ENCODE assay signal across 25 cellular contexts in genomic region chr1:74245168-74245753, GRCh38. TPM values are rescaled to one million over a fixed set of nuclear protein-coding genes. Genes with fewer than 3 reads are reported as not detected.
A peak's percentile ranks its signal among the peaks of the same experiment; 100 is the strongest.
DNase-seq lines count a peak whose midpoint lies in the region; ATAC-seq and TF ChIP-seq lines count a peak whose summit lies in the region.
"Had no signal": no experiment of that assay in that cellular context is flagged by ENCODE, and none has a peak within 500 bp of the region (broad histone marks: within the 10 kb centered on the region; RNA-seq: fewer than 3 reads in every experiment).

No MANE protein-coding gene starts in this region.

- DNase-seq in H7 (peak; percentile 67), NCI-H146 treated with DMSO at 0.1 percent for 48 hours (lab: John Stamatoyannopoulos, UW; ENCODE audit: unreplicated experiment) (peak; percentile 33), endodermal cell (peak; percentile 90), mesendoderm (peak; percentile 97), upper lobe of left lung (no peak), NCI-H524 treated with DMSO at 0.1 percent for 48 hours (lab: John Stamatoyannopoulos, UW) (no peak)
- no peak for DNase-seq in activated CD4-positive, alpha-beta T cell treated with anti-CD3 and anti-CD28 coated beads for 1 hour
- DNase-seq: activated naive CD8-positive, alpha-beta T cell treated with anti-CD3 and anti-CD28 coated beads, Interleukin-2, amount 10 ng/mL, durations not matched to agents 7 days and 5 days; body of pancreas; C1 segment of cervical spinal cord; EL; left lung; NCI-H2029 treated with DMSO at 0.1 percent for 48 hours; NCI-H510A; substantia nigra; uterus had no signal

- H4K5ac ChIP-seq in mesendoderm (ENCODE audit: low read length), result no peak overlapping the region

- H3K4me3 ChIP-seq in H7 (ENCODE audit: insufficient read depth, low read depth, low read length) (no peak overlapping the region), endodermal cell (ENCODE audit: low read length) (peak overlapping the region; percentile 43), mesendoderm (ENCODE audit: low read length) (no peak overlapping the region), upper lobe of left lung (no peak overlapping the region)
- H3K4me3 ChIP-seq: body of pancreas, left lung, prostate gland, SK-N-MC, uterus had no signal

- H3K27ac Mint-ChIP-seq in endodermal cell, result peak overlapping the region; percentile 86
- H3K27ac Mint-ChIP-seq: activated naive CD8-positive, alpha-beta T cell treated with anti-CD3 and anti-CD28 coated beads, Interleukin-2, amount 10 ng/mL, durations not matched to agents 7 days and 5 days; activated T-helper 2 cell treated with anti-CD3 and anti-CD28 coated beads, Interferon-gamma antibody, Interleukin-2, Interleukin-4, amounts not matched to agents 10 μg/mL and 5 μg/mL and 100 μg/mL, durations not matched to agents 14 hours and 24 hours and 36 hours; T-helper 2 cell treated with Interferon-gamma antibody and Interleukin-4, amounts not matched to agents 5 μg/mL and 100 μg/mL, for 36 hours had no signal

- no peak overlapping the region for H3K23ac ChIP-seq in mesendoderm (ENCODE audit: low read length)

- H2BK5ac ChIP-seq in mesendoderm (ENCODE audit: low read length), result no peak overlapping the region

- H3K18ac ChIP-seq in mesendoderm (ENCODE audit: low read length), result no peak overlapping the region

- peaks cover 26% of the 10 kb centered on the region for H3K4me1 Mint-ChIP-seq in endodermal cell
- H3K4me1 Mint-ChIP-seq: activated naive CD8-positive, alpha-beta T cell treated with anti-CD3 and anti-CD28 coated beads, Interleukin-2, amount 10 ng/mL, durations not matched to agents 7 days and 5 days had no signal

- peaks cover 25% of the 10 kb centered on the region for H3K9me3 Mint-ChIP-seq in endodermal cell
- H3K9me3 Mint-ChIP-seq: activated T-helper 2 cell treated with anti-CD3 and anti-CD28 coated beads, Interferon-gamma antibody, Interleukin-2, Interleukin-4, amounts not matched to agents 10 μg/mL and 5 μg/mL and 100 μg/mL, durations not matched to agents 14 hours and 24 hours and 36 hours; T-helper 2 cell treated with Interferon-gamma antibody and Interleukin-4, amounts not matched to agents 5 μg/mL and 100 μg/mL, for 36 hours had no signal

- no peak for TF ChIP-seq EP300 in upper lobe of left lung (IDR thresholded peaks at IDR 0.05)

- no peaks in the 10 kb centered on the region for H3K79me1 ChIP-seq in mesendoderm (ENCODE audit: low read length)

- peaks cover 6% of the 10 kb centered on the region for H3K27me3 ChIP-seq in H7 (ENCODE audit: control insufficient read depth, insufficient read depth, low read length)
- no peaks in the 10 kb centered on the region for H3K27me3 ChIP-seq in endodermal cell (ENCODE audit: control insufficient read depth, insufficient read depth, low read length, poor library complexity, severe bottlenecking)
- no peaks in the 10 kb centered on the region for H3K27me3 ChIP-seq in mesendoderm (ENCODE audit: insufficient read depth, low read length, poor library complexity)
- no peaks in the 10 kb centered on the region for H3K27me3 ChIP-seq in upper lobe of left lung
- H3K27me3 ChIP-seq: body of pancreas, left lung, uterus had no signal

- no peak overlapping the region for H2BK15ac ChIP-seq in mesendoderm (replicated peaks; ENCODE audit: low read depth)

- H3K4me3 Mint-ChIP-seq in endodermal cell, result peak overlapping the region; percentile 9
- H3K4me3 Mint-ChIP-seq: activated naive CD8-positive, alpha-beta T cell treated with anti-CD3 and anti-CD28 coated beads, Interleukin-2, amount 10 ng/mL, durations not matched to agents 7 days and 5 days; T-helper 2 cell treated with Interferon-gamma antibody and Interleukin-4, amounts not matched to agents 5 μg/mL and 100 μg/mL, for 36 hours had no signal

- H3K36me3 Mint-ChIP-seq in endodermal cell (ENCODE audit: low read depth), result no peaks in the 10 kb centered on the region
- H3K36me3 Mint-ChIP-seq: activated naive CD8-positive, alpha-beta T cell treated with anti-CD3 and anti-CD28 coated beads, Interleukin-2, amount 10 ng/mL, durations not matched to agents 7 days and 5 days had no signal

- H3K36me3 ChIP-seq in H7 (replicated peaks; ENCODE audit: control insufficient read depth, insufficient read depth, low read length) (no peaks in the 10 kb centered on the region), endodermal cell (ENCODE audit: control insufficient read depth, insufficient read depth, low read length) (no peaks in the 10 kb centered on the region), mesendoderm (ENCODE audit: control insufficient read depth, insufficient read depth, low read length) (no peaks in the 10 kb centered on the region), upper lobe of left lung (no peaks in the 10 kb centered on the region)
- H3K36me3 ChIP-seq: left lung, prostate gland, uterus had no signal

- H3K27me3 Mint-ChIP-seq in endodermal cell (ENCODE audit: insufficient read depth), result peaks cover 22% of the 10 kb centered on the region
- H3K27me3 Mint-ChIP-seq: activated naive CD8-positive, alpha-beta T cell treated with anti-CD3 and anti-CD28 coated beads, Interleukin-2, amount 10 ng/mL, durations not matched to agents 7 days and 5 days had no signal

- H4K8ac ChIP-seq in mesendoderm (ENCODE audit: low read depth, low read length), result no peak overlapping the region

- peaks cover 22% of the 10 kb centered on the region for H3K9me3 ChIP-seq in endodermal cell (ENCODE audit: control insufficient read depth, low read length)
- peaks cover 0 to 8% (median 0%) of the 10 kb centered on the region in 4 donors for H3K9me3 ChIP-seq in upper lobe of left lung
- H3K9me3 ChIP-seq: body of pancreas, prostate gland, uterus had no signal

- no peak overlapping the region for H2AK5ac ChIP-seq in mesendoderm (ENCODE audit: low read length)

- no peak for TF ChIP-seq POLR2A in upper lobe of left lung (IDR thresholded peaks at IDR 0.05)

- 0% methylated on average over 2 of the region's 2 CpGs; no CpG with 5 or more reads in 1 of the 2 experiments for WGBS in endodermal cell (ENCODE audit: insufficient coverage in 1 of 2, insufficient read length in 1 of 2), 2 experiments
- no CpG with 5 or more reads among the region's 2 CpGs for WGBS in mesendoderm (ENCODE audit: extremely low coverage, insufficient coverage, low lambda C conversion rate)
- 7 to 9% methylated on average over 2 of the region's 2 CpGs for WGBS in upper lobe of left lung, 2 donors

- H3K9ac ChIP-seq in endodermal cell (ENCODE audit: extremely low read depth, low read length, poor library complexity, severe bottlenecking) (no peak overlapping the region), mesendoderm (ENCODE audit: low read length) (no peak overlapping the region)
- H3K9ac ChIP-seq: KMS-11 had no signal

- H3K56ac ChIP-seq in mesendoderm (ENCODE audit: low read length), result no peak overlapping the region

- H3K4me2 ChIP-seq in mesendoderm (ENCODE audit: low read length), result no peak overlapping the region
- H3K4me2 ChIP-seq: KMS-11 had no signal

- H3K27ac ChIP-seq in endodermal cell (ENCODE audit: low read depth, low read length) (peak overlapping the region; percentile 77), mesendoderm (ENCODE audit: low read depth, low read length) (no peak overlapping the region), upper lobe of left lung (no peak overlapping the region)
- H3K27ac ChIP-seq: body of pancreas, KMS-11, left lung, prostate gland, SK-N-MC, uterus, VCaP had no signal

- no peak overlapping the region for H3K4ac ChIP-seq in mesendoderm (ENCODE audit: low read depth, low read length)

- H3K79me2 ChIP-seq in mesendoderm (ENCODE audit: control insufficient read depth, insufficient read depth, low read length), result no peaks in the 10 kb centered on the region

- H2BK120ac ChIP-seq in mesendoderm (ENCODE audit: low read depth, low read length), result no peak overlapping the region

- ATAC-seq in GM18861 (IDR thresholded peaks at IDR 0.05; ENCODE audit: unreplicated experiment) (no peak), upper lobe of left lung (ENCODE audit: low FRiP score in 2 of 2) (no peak)
- ATAC-seq: body of pancreas had no signal

- H3K4me1 ChIP-seq in endodermal cell (ENCODE audit: control insufficient read depth, insufficient read depth, low read length) (peaks cover 9% of the 10 kb centered on the region), mesendoderm (ENCODE audit: control insufficient read depth, low read depth, low read length) (peaks cover 4% of the 10 kb centered on the region), upper lobe of left lung (peaks cover 0 to 3% (median 0%) of the 10 kb centered on the region in 4 donors)
- H3K4me1 ChIP-seq: body of pancreas, left lung, prostate gland, uterus had no signal

- no peak for TF ChIP-seq CTCF in endodermal cell (conservative IDR thresholded peaks at IDR 0.05)
- no peak for TF ChIP-seq CTCF in upper lobe of left lung (IDR thresholded peaks at IDR 0.05)

RNA-seq across cellular contexts. Expression of gene TNNI3K, which starts 10.1 kb away (rescaled TPM):
- total RNA-seq in H7 (2014; rRNA removed; shearing (Covaris generic)), result 0.44 TPM in 1 of 2 replicates, not detected in the other
- total RNA-seq in endodermal cell (1 to 10 TPM in 1 of 2 donors, not detected in 1; 1.1 TPM), upper lobe of left lung (1 to 10 TPM in 3 of 6 donors, under 1 TPM in 2, not detected in 1; 0.72 to 2.8 (median 2.1) TPM)
- 1.4 TPM for polyA plus RNA-seq in endodermal cell (2013, experiment 1 of 2)
- 1.1 TPM for polyA plus RNA-seq in endodermal cell (2013, experiment 2 of 2)
- polyA plus RNA-seq in mesendoderm (2013, experiment 1 of 2), result 0.27 TPM
- polyA plus RNA-seq in mesendoderm (2013, experiment 2 of 2), result 0.17 TPM
- total RNA-seq: activated T-helper 2 cell treated with anti-CD3 and anti-CD28 coated beads, Interferon-gamma antibody, Interleukin-2, Interleukin-4, amounts not matched to agents 10 μg/mL and 5 μg/mL and 100 μg/mL, durations not matched to agents 14 hours and 24 hours and 36 hours; HT-29; prostate gland had no signal

RNA-seq across cellular contexts. Expression of gene FPGT, which starts 47.2 kb away (rescaled TPM):
- 2.1 and 2.7 TPM in 2 replicates for total RNA-seq in H7 (2014; rRNA removed; shearing (Covaris generic))
- total RNA-seq in endodermal cell, result 10 to 100 TPM; 12.4 to 15.9 TPM
- 6.3 TPM for polyA plus RNA-seq in endodermal cell (2013, experiment 1 of 2)
- polyA plus RNA-seq in endodermal cell (2013, experiment 2 of 2), result 6.5 TPM
- 2.9 TPM for polyA plus RNA-seq in mesendoderm (2013, experiment 1 of 2)
- 2.8 TPM for polyA plus RNA-seq in mesendoderm (2013, experiment 2 of 2)
- total RNA-seq in upper lobe of left lung, result 10 to 100 TPM in 5 of 6 donors, 1 to 10 TPM in 1; 3.9 to 29.3 (median 15.8) TPM

RNA-seq across cellular contexts. Expression of gene LRRIQ3, which starts 47.3 kb away (rescaled TPM):
- 0.42 and 0.96 TPM in 2 replicates for total RNA-seq in H7 (2014; rRNA removed; shearing (Covaris generic))
- 1 to 10 TPM; 1.2 to 1.5 TPM for total RNA-seq in endodermal cell
- polyA plus RNA-seq in endodermal cell (2013, experiment 1 of 2), result 0.68 TPM
- polyA plus RNA-seq in endodermal cell (2013, experiment 2 of 2), result 0.58 TPM
- polyA plus RNA-seq in mesendoderm (2013, experiment 1 of 2), result 0.24 TPM
- polyA plus RNA-seq in mesendoderm (2013, experiment 2 of 2), result 0.36 TPM
- under 1 TPM in 3 of 6 donors, not detected in 3; 0.30 to 0.84 (median 0.31) TPM for total RNA-seq in upper lobe of left lung
- total RNA-seq: HT-29 had no signal
- polyA plus RNA-seq: neural cell had no signal

Comparison
In these comparisons a context has a peak if more than half of its experiments do, and no peak if none do; other contexts are left out.
1. DNase-seq: peak in H7 (single experiment), NCI-H146 treated with DMSO at 0.1 percent for 48 hours (single experiment), endodermal cell (single experiment) and mesendoderm (single experiment); none in activated CD4-positive, alpha-beta T cell treated with anti-CD3 and anti-CD28 coated beads for 1 hour (single experiment), upper lobe of left lung (0 of 2) and NCI-H524 treated with DMSO at 0.1 percent for 48 hours (single experiment).